9 cellular contexts compared by ENCODE assay signal in genomic region chr20:9789136-9789535, GRCh38. TPM values are rescaled to one million over a fixed set of nuclear protein-coding genes. Genes with fewer than 3 reads are reported as not detected.
"Had no signal": no experiment of that assay in that cellular context is flagged by ENCODE, and none has a peak within 500 bp of the region (broad histone marks: within the 10 kb centered on the region; RNA-seq: fewer than 3 reads in every experiment).

No MANE protein-coding gene starts in this region.

- H3K27ac ChIP-seq: HL-60, KMS-11 had no signal

- H3K4me3 Mint-ChIP-seq: GM23338, H9 had no signal

- H3K27ac Mint-ChIP-seq: GM23338, H9 had no signal

- ATAC-seq: GM23338, HepG2 had no signal

- H3K36me3 Mint-ChIP-seq: IgD-negative memory B cell had no signal

- H3K9me3 Mint-ChIP-seq: GM23338, H9 had no signal

- H3K4me3 ChIP-seq: GM23338 had no signal

- H3K27me3 Mint-ChIP-seq: IgD-negative memory B cell had no signal

- DNase-seq: H9, HCEC 1CT, KBM-7 had no signal

- H3K4me1 Mint-ChIP-seq: GM23338, H9, IgD-negative memory B cell had no signal

RNA-seq across cellular contexts. Expression of gene PAK5, which starts 49.7 kb away (rescaled TPM):
- total RNA-seq: HepG2, HT1080 had no signal
- polyA plus RNA-seq: HepG2, IgD-negative memory B cell had no signal
